8 cellular contexts compared by ENCODE assay signal in genomic region chr17:15589563-15590536, GRCh38. TPM values are rescaled to one million over a fixed set of nuclear protein-coding genes. Genes with fewer than 3 reads are reported as not detected.
DNase-seq lines count a peak whose midpoint lies in the region; ATAC-seq, FAIRE-seq and TF ChIP-seq lines count a peak whose summit lies in the region.
"Not testable (repeated sequence)": the region's sequence is repeated elsewhere in the genome, so short reads cannot be mapped to it uniquely, and the experiment has no call there.

No MANE protein-coding gene starts in this region.

- TF ChIP-seq CTCF in NB4 (IDR thresholded peaks at IDR 0.05; ENCODE audit: low read depth, low read length): not testable (repeated sequence)

- not testable (repeated sequence) for H3K9me3 Mint-ChIP-seq in activated CD4-positive, alpha-beta T cell treated with anti-CD3 and anti-CD28 coated beads, Interleukin-2, amount 10 ng/mL, durations not matched to agents 7 days and 5 days; naive thymus-derived CD4-positive, alpha-beta T cell; stimulated activated naive B cell treated with anti-CD40 and anti-IgM and Interleukin-4, amounts not matched to agents 10 μg/mL and 1 μg/mL and 100 μg/mL, for 72 hours

- peaks cover 30% of the 10 kb centered on the region for H3K4me1 Mint-ChIP-seq in activated CD4-positive, alpha-beta T cell treated with anti-CD3 and anti-CD28 coated beads, Interleukin-2, amount 10 ng/mL, durations not matched to agents 7 days and 5 days
- peaks cover 0 to 38% (median 22%) of the 10 kb centered on the region in 7 donors for H3K4me1 Mint-ChIP-seq in naive thymus-derived CD4-positive, alpha-beta T cell
- H3K4me1 Mint-ChIP-seq in stimulated activated naive B cell treated with anti-CD40 and anti-IgM and Interleukin-4, amounts not matched to agents 10 μg/mL and 1 μg/mL and 100 μg/mL, for 72 hours: peaks cover 11 to 17% of the 10 kb centered on the region in 2 donors

- not testable (repeated sequence) for H3K27me3 ChIP-seq in naive thymus-derived CD4-positive, alpha-beta T cell (ENCODE audit: control insufficient read depth in 2 of 2, insufficient read depth in 2 of 2, low read length in 2 of 2)

- not testable (repeated sequence) for H3K36me3 Mint-ChIP-seq in activated CD4-positive, alpha-beta T cell treated with anti-CD3 and anti-CD28 coated beads, Interleukin-2, amount 10 ng/mL, durations not matched to agents 7 days and 5 days (ENCODE audit: low read depth); stimulated activated naive B cell treated with anti-CD40 and anti-IgM and Interleukin-4, amounts not matched to agents 10 μg/mL and 1 μg/mL and 100 μg/mL, for 72 hours
- H3K36me3 Mint-ChIP-seq in naive thymus-derived CD4-positive, alpha-beta T cell: peaks cover 0 to 12% (median 0%) of the 10 kb centered on the region in 5 donors

- TF ChIP-seq POLR2A in GM12891 (IDR thresholded peaks at IDR 0.05; ENCODE audit: low read depth, low read length); NB4 (IDR thresholded peaks at IDR 0.05; ENCODE audit: extremely low read depth, insufficient read length): not testable (repeated sequence)

- peak; percentile 28 for FAIRE-seq in GM12891 (lab: Jason Lieb, UNC)

- intact Hi-C loops in naive thymus-derived CD4-positive, alpha-beta T cell (cut with micrococcal nuclease): not testable (repeated sequence)

- H3K36me3 ChIP-seq in naive thymus-derived CD4-positive, alpha-beta T cell (ENCODE audit: control insufficient read depth in 2 of 3, insufficient read depth in 3 of 3, low read length in 3 of 3): not testable (repeated sequence)

- CTCF ChIA-PET in activated CD4-positive, alpha-beta T cell treated with anti-CD3 and anti-CD28 coated beads, Interleukin-2, amount 10 ng/mL, durations not matched to agents 7 days and 5 days (lab: Charles Lee); naive thymus-derived CD4-positive, alpha-beta T cell (lab: Charles Lee): not testable (repeated sequence)

- H3K4me1 ChIP-seq in naive thymus-derived CD4-positive, alpha-beta T cell (ENCODE audit: control insufficient read depth in 2 of 2, insufficient read depth in 2 of 2, low read length in 2 of 2): not testable (repeated sequence)

- peak overlapping the region; percentile 21 for H3K4me3 ChIP-seq in NB4 (ENCODE audit: low read depth, low read length)
- H3K4me3 ChIP-seq in naive thymus-derived CD4-positive, alpha-beta T cell (ENCODE audit: low read length): not testable (repeated sequence)

- peak; percentile 79 for ATAC-seq in GM19372 (IDR thresholded peaks at IDR 0.05; ENCODE audit: low read depth, unreplicated experiment)
- peak; percentile 59 for ATAC-seq in HG03064 (IDR thresholded peaks at IDR 0.05; ENCODE audit: low read depth, unreplicated experiment)
- ATAC-seq in naive thymus-derived CD4-positive, alpha-beta T cell: peak; percentile 63
- ATAC-seq in stimulated activated naive B cell treated with anti-CD40 and anti-IgM and Interleukin-4, amounts not matched to agents 10 μg/mL and 1 μg/mL and 100 μg/mL, for 72 hours (replicated peaks): peak; percentile 80 to 83

- POLR2A ChIA-PET in activated CD4-positive, alpha-beta T cell treated with anti-CD3 and anti-CD28 coated beads, Interleukin-2, amount 10 ng/mL, durations not matched to agents 7 days and 5 days (lab: Charles Lee); naive thymus-derived CD4-positive, alpha-beta T cell (lab: Charles Lee): not testable (repeated sequence)

- peak overlapping the region; percentile 72 for H3K27ac Mint-ChIP-seq in activated CD4-positive, alpha-beta T cell treated with anti-CD3 and anti-CD28 coated beads, Interleukin-2, amount 10 ng/mL, durations not matched to agents 7 days and 5 days
- peak overlapping the region in 2 of 9 donors; percentile 48 to 88 for H3K27ac Mint-ChIP-seq in naive thymus-derived CD4-positive, alpha-beta T cell
- H3K27ac Mint-ChIP-seq in stimulated activated naive B cell treated with anti-CD40 and anti-IgM and Interleukin-4, amounts not matched to agents 10 μg/mL and 1 μg/mL and 100 μg/mL, for 72 hours: not testable (repeated sequence)

- H3K27ac ChIP-seq in naive thymus-derived CD4-positive, alpha-beta T cell (ENCODE audit: low read depth, low read length): not testable (repeated sequence)

- H3K9me3 ChIP-seq in naive thymus-derived CD4-positive, alpha-beta T cell (ENCODE audit: control insufficient read depth in 2 of 3, low read length in 3 of 3): not testable (repeated sequence)

- peak overlapping the region; percentile 37 for H3K4me3 Mint-ChIP-seq in activated CD4-positive, alpha-beta T cell treated with anti-CD3 and anti-CD28 coated beads, Interleukin-2, amount 10 ng/mL, durations not matched to agents 7 days and 5 days
- H3K4me3 Mint-ChIP-seq in naive thymus-derived CD4-positive, alpha-beta T cell: peak overlapping the region in 8 of 10 donors; percentile 43 to 85 (median 53)
- not testable (repeated sequence) for H3K4me3 Mint-ChIP-seq in stimulated activated naive B cell treated with anti-CD40 and anti-IgM and Interleukin-4, amounts not matched to agents 10 μg/mL and 1 μg/mL and 100 μg/mL, for 72 hours

- not testable (repeated sequence) for H3K27me3 Mint-ChIP-seq in activated CD4-positive, alpha-beta T cell treated with anti-CD3 and anti-CD28 coated beads, Interleukin-2, amount 10 ng/mL, durations not matched to agents 7 days and 5 days
- H3K27me3 Mint-ChIP-seq in naive thymus-derived CD4-positive, alpha-beta T cell: peaks cover 0 to 17% (median 8%) of the 10 kb centered on the region in 5 donors
- peaks cover 46 to 52% of the 10 kb centered on the region in 2 donors for H3K27me3 Mint-ChIP-seq in stimulated activated naive B cell treated with anti-CD40 and anti-IgM and Interleukin-4, amounts not matched to agents 10 μg/mL and 1 μg/mL and 100 μg/mL, for 72 hours

- DNase-seq in GM12891 (ENCODE audit: insufficient read length, low spot score); stimulated activated naive B cell treated with anti-CD40 and anti-IgM and Interleukin-4, amounts not matched to agents 10 μg/mL and 1 μg/mL and 100 μg/mL, for 72 hours: not testable (repeated sequence)
- DNase-seq in NB4 (ENCODE audit: low read depth): peak; percentile 79
- DNase-seq in activated CD4-positive, alpha-beta T cell treated with anti-CD3 and anti-CD28 coated beads, Interleukin-2, amount 10 ng/mL, durations not matched to agents 7 days and 5 days: peak; percentile 31
- peak; percentile 31 for DNase-seq in activated naive CD4-positive, alpha-beta T cell treated with Interleukin-2 at 50 U/mL for 16 hours
- peak in 2 of 9 donors; percentile 2 to 24 for DNase-seq in naive thymus-derived CD4-positive, alpha-beta T cell

RNA-seq across cellular contexts. Expression of gene TVP23C, which starts 26.6 kb away (rescaled TPM):
- 2.2 TPM for polyA plus RNA-seq in GM12891 (2012; ENCODE audit: low read depth, missing spikeins)
- total RNA-seq in activated CD4-positive, alpha-beta T cell treated with anti-CD3 and anti-CD28 coated beads, Interleukin-2, amount 10 ng/mL, durations not matched to agents 7 days and 5 days: 1 to 10 TPM; 5.0 to 7.0 TPM
- total RNA-seq in naive thymus-derived CD4-positive, alpha-beta T cell: 10 to 100 TPM; 12.8 to 25.6 (median 22.8) TPM
- 1 to 10 TPM; 4.6 to 5.2 TPM for polyA plus RNA-seq in naive thymus-derived CD4-positive, alpha-beta T cell

RNA-seq across cellular contexts. Expression of gene FBXW10B, which starts 29.7 kb away (rescaled TPM):
- polyA plus RNA-seq in GM12891 (2012; ENCODE audit: low read depth, missing spikeins): not detected
- total RNA-seq in activated CD4-positive, alpha-beta T cell treated with anti-CD3 and anti-CD28 coated beads, Interleukin-2, amount 10 ng/mL, durations not matched to agents 7 days and 5 days: under 1 TPM; 0.44 to 0.60 TPM
- total RNA-seq in naive thymus-derived CD4-positive, alpha-beta T cell: 1 to 10 TPM in 1 of 5 experiments, under 1 TPM in 2, not detected in 2; 0.24 to 1.8 (median 0.65) TPM
- not detected for polyA plus RNA-seq in naive thymus-derived CD4-positive, alpha-beta T cell
